16 cellular contexts compared by ENCODE assay signal in the genomic region with DNA sequence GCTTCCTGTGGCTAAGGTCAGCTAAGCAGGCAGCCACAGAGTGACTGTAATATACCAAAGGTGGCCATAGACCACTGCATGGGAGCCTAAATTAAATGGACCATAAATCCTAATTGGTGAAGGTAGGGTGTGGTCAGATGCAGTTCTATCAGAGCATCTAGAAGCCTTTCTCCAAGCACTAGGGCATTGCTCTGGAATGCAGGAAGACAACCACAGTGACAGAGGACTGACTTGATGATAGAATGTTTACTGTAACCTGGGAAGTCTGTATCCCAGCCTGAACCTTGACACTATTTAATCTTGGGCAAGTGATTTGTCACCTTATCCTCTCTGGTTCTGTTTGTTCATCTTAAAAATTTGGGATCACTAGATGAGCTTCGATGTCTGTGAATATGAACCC. TPM values are rescaled to one million over a fixed set of nuclear protein-coding genes. Genes with fewer than 3 reads are reported as not detected.
A peak's percentile ranks its signal among the peaks of the same experiment; 100 is the strongest.
DNase-seq lines count a peak whose midpoint lies in the region; ATAC-seq and TF ChIP-seq lines count a peak whose summit lies in the region.
"Had no signal": no experiment of that assay in that cellular context is flagged by ENCODE, and none has a peak within 500 bp of the region (broad histone marks: within the 10 kb centered on the region; RNA-seq: fewer than 3 reads in every experiment).

No MANE protein-coding gene starts in this region.

- peaks cover 24% of the 10 kb centered on the region for H3K36me3 Mint-ChIP-seq in activated CD4-positive, alpha-beta T cell treated with anti-CD3 and anti-CD28 coated beads for 36 hours (ENCODE audit: low read depth)
- no peaks in the 10 kb centered on the region for H3K36me3 Mint-ChIP-seq in chondrocyte (ENCODE audit: low read depth)

- no peak for DNase-seq in activated CD4-positive, alpha-beta T cell treated with anti-CD3 and anti-CD28 coated beads for 36 hours
- DNase-seq in activated CD4-positive, alpha-beta T cell treated with anti-CD3 and anti-CD28 coated beads for 4 hours = no peak
- no peak for DNase-seq in OCI-LY7 (ENCODE audit: low spot score)
- no peak for DNase-seq in chondrocyte (ENCODE audit: low spot score)
- no peak for DNase-seq in lower lobe of right lung
- DNase-seq: activated CD4-positive, CD25-positive, alpha-beta regulatory T cell treated with anti-CD3 and anti-CD28 coated beads, Interleukin-2, amount 50 U/mL, for 72 hours; DMS153; kidney glomerular epithelial cell; NCI-H1417; stimulated activated CD4-positive, alpha-beta T cell treated with anti-CD3 and anti-CD28 coated beads, Interleukin-12 subunit alpha, Interleukin-12 subunit beta, amount 100 ng/mL, for 4 hours; trophoblast cell had no signal

- ATAC-seq in activated CD4-positive, alpha-beta T cell treated with anti-CD3 and anti-CD28 coated beads for 36 hours = no peak
- ATAC-seq in HG03521 (IDR thresholded peaks at IDR 0.05; ENCODE audit: unreplicated experiment) = no peak
- ATAC-seq in HG02884 (IDR thresholded peaks at IDR 0.05; ENCODE audit: unreplicated experiment) = no peak
- ATAC-seq in lower lobe of right lung = no peak

- H3K27me3 ChIP-seq in neutrophil (peaks cover 4% of the 10 kb centered on the region), lower lobe of right lung (ENCODE audit: low read depth) (no peaks in the 10 kb centered on the region)

- no peaks in the 10 kb centered on the region for H3K27me3 Mint-ChIP-seq in activated CD4-positive, alpha-beta T cell treated with anti-CD3 and anti-CD28 coated beads for 36 hours
- no peaks in the 10 kb centered on the region for H3K27me3 Mint-ChIP-seq in chondrocyte (ENCODE audit: low read depth)

- no TSS peak for BruUV-seq in OCI-LY7 (replicated peaks; lab: Mats Ljungman, UMichigan)

- H3K4me1 ChIP-seq in OCI-LY7 (ENCODE audit: insufficient read depth, low read length, poor library complexity, severe bottlenecking) = peaks cover 26% of the 10 kb centered on the region
- peaks cover 48 to 63% of the 10 kb centered on the region in 2 experiments for H3K4me1 ChIP-seq in neutrophil (ENCODE audit: control insufficient read depth in 1 of 2, insufficient read depth in 1 of 2, low read depth in 1 of 2, low read length in 1 of 2)
- H3K4me1 ChIP-seq in lower lobe of right lung = peaks cover 38% of the 10 kb centered on the region

- TF ChIP-seq CTCF in OCI-LY7 (conservative IDR thresholded peaks at IDR 0.05; ENCODE audit: low read length) = no peak
- no peak for TF ChIP-seq CTCF in chondrocyte (IDR thresholded peaks at IDR 0.05)
- TF ChIP-seq CTCF in neutrophil (IDR thresholded peaks at IDR 0.05) = no peak
- TF ChIP-seq CTCF in lower lobe of right lung (IDR thresholded peaks at IDR 0.05) = no peak

- peak overlapping the region; percentile 99 for H3K27ac Mint-ChIP-seq in activated CD4-positive, alpha-beta T cell treated with anti-CD3 and anti-CD28 coated beads for 36 hours
- H3K27ac Mint-ChIP-seq in chondrocyte (ENCODE audit: unreplicated experiment) = peak overlapping the region; percentile 10

- POLR2A ChIA-PET in activated CD4-positive, alpha-beta T cell treated with anti-CD3 and anti-CD28 coated beads for 36 hours (lab: Charles Lee) = no interaction called here
- POLR2A ChIA-PET in OCI-LY7 (lab: Charles Lee) = no interaction called here

- H3K4me2 ChIP-seq in OCI-LY7 (ENCODE audit: low read length) = peak overlapping the region; percentile 91; the same call in 1 of the 2 replicates

- no peaks in the 10 kb centered on the region for H3K9me3 Mint-ChIP-seq in activated CD4-positive, alpha-beta T cell treated with anti-CD3 and anti-CD28 coated beads for 36 hours (ENCODE audit: low read depth)
- H3K9me3 Mint-ChIP-seq in chondrocyte (ENCODE audit: low read depth) = no peaks in the 10 kb centered on the region

- H3K79me2 ChIP-seq in OCI-LY7 (ENCODE audit: insufficient read depth, low read depth, low read length) = peaks cover 52% of the 10 kb centered on the region

- H3K27ac ChIP-seq in OCI-LY7 (ENCODE audit: low read depth, low read length, poor library complexity, severe bottlenecking) (no peak overlapping the region), neutrophil (peak overlapping the region; percentile 96), lower lobe of right lung (no peak overlapping the region)

- H3K9me3 ChIP-seq in OCI-LY7 (ENCODE audit: low read length) (no peaks in the 10 kb centered on the region), neutrophil (no peaks in the 10 kb centered on the region), lower lobe of right lung (no peaks in the 10 kb centered on the region)

- H3K4me3 Mint-ChIP-seq in activated CD4-positive, alpha-beta T cell treated with anti-CD3 and anti-CD28 coated beads for 36 hours = no peak overlapping the region
- no peak overlapping the region for H3K4me3 Mint-ChIP-seq in chondrocyte (ENCODE audit: unreplicated experiment)

- no peak overlapping the region for H2AFZ ChIP-seq in OCI-LY7 (ENCODE audit: low read length)

- CTCF ChIA-PET in activated CD4-positive, alpha-beta T cell treated with anti-CD3 and anti-CD28 coated beads for 36 hours (lab: Charles Lee) = no interaction called here
- CTCF ChIA-PET in OCI-LY7 (lab: Charles Lee; ENCODE audit: unreplicated experiment) = no interaction called here

- no peaks in the 10 kb centered on the region for H3K9me2 ChIP-seq in OCI-LY7 (ENCODE audit: insufficient read depth, low read length)

- H4K20me1 ChIP-seq in OCI-LY7 (ENCODE audit: insufficient read depth, low read length) = peaks cover 12% of the 10 kb centered on the region; the same call in 1 of the 2 replicates

- H3K36me3 ChIP-seq in OCI-LY7 (ENCODE audit: insufficient read depth, low read length) (peaks cover 35% of the 10 kb centered on the region), neutrophil (peaks cover 19% of the 10 kb centered on the region), lower lobe of right lung (peaks cover 10% of the 10 kb centered on the region)

- intact Hi-C loops in activated CD4-positive, alpha-beta T cell treated with anti-CD3 and anti-CD28 coated beads for 36 hours (cut with DNase I, micrococcal nuclease) = loop anchor here in 1 of 2 experiments (10.0 kb wide), 1 partner anchor 319 kb away; no protein-coding TSS in a partner anchor
- intact Hi-C loops in OCI-LY7 (cut with micrococcal nuclease; ENCODE audit: unreplicated experiment) (loop anchor here (10.0 kb wide), 1 partner anchor 419 kb away; no protein-coding TSS in a partner anchor), lower lobe of right lung (cut with DNase I) (no loop called here)

- peaks cover 67% of the 10 kb centered on the region for H3K4me1 Mint-ChIP-seq in activated CD4-positive, alpha-beta T cell treated with anti-CD3 and anti-CD28 coated beads for 36 hours
- peaks cover 54% of the 10 kb centered on the region for H3K4me1 Mint-ChIP-seq in chondrocyte (ENCODE audit: low read depth)

- no peak overlapping the region for H3K4me3 ChIP-seq in OCI-LY7 (ENCODE audit: low read depth, low read length, poor library complexity, severe bottlenecking)
- H3K4me3 ChIP-seq in neutrophil (ENCODE audit: low read depth in 1 of 2, low read length in 1 of 2) = peak overlapping the region in 1 of 2 experiments; percentile 86
- no peak overlapping the region for H3K4me3 ChIP-seq in lower lobe of right lung

RNA-seq across cellular contexts. Expression of a gene that starts 2.3 kb away (rescaled TPM):
- total RNA-seq in activated CD4-positive, alpha-beta T cell treated with anti-CD3 and anti-CD28 coated beads for 36 hours = 10 to 100 TPM; 47.5 to 65.4 TPM
- total RNA-seq in OCI-LY7 (2014; rRNA removed; shearing (Covaris generic)) = 29.9 and 37.6 TPM in 2 replicates
- total RNA-seq in OCI-LY7 (2022) (49.5 and 56.8 TPM in 2 replicates), chondrocyte (36.3 to 37.7 TPM (median 37.4 TPM) in 3 replicates), lower lobe of right lung (72.9 TPM)

RNA-seq across cellular contexts. Expression of a gene that starts 50.7 kb away (rescaled TPM):
- not detected for total RNA-seq in activated CD4-positive, alpha-beta T cell treated with anti-CD3 and anti-CD28 coated beads for 36 hours
- not detected in 2 replicates for total RNA-seq in OCI-LY7 (2014; rRNA removed; shearing (Covaris generic))
- total RNA-seq in OCI-LY7 (2022) (not detected in 2 replicates), chondrocyte (not detected in 3 replicates), lower lobe of right lung (not detected)
- total RNA-seq: H4, SK-MEL-5 had no signal
